ENCODE assay signal across 27 cellular contexts in genomic region chr11:72008728-72009127, GRCh38. TPM values are rescaled to one million over a fixed set of nuclear protein-coding genes. Genes with fewer than 3 reads are reported as not detected.
DNase-seq lines count a peak whose midpoint lies in the region; ATAC-seq, FAIRE-seq and TF ChIP-seq lines count a peak whose summit lies in the region.
"Had no signal": no experiment of that assay in that cellular context is flagged by ENCODE, and none has a peak within 500 bp of the region (broad histone marks: within the 10 kb centered on the region; RNA-seq: fewer than 3 reads in every experiment).

No MANE protein-coding gene starts in this region.

- CTCF ChIA-PET in GM12878 (lab: Yijun Ruan, JAX), result interaction anchor here (0.9 to 2.1 kb wide), 3 partner anchors 31 to 406 kb away, joined by 3 to 16 read pairs (median 3); no protein-coding TSS in a partner anchor

- POLR2A ChIA-PET in GM12878 (lab: Charles Lee), result no interaction called here

- no peak for TF ChIP-seq RAD21 in GM12878 (IDR thresholded peaks at IDR 0.05; ENCODE audit: insufficient read depth, low read depth, low read length)

- WGBS in GM12878 (ENCODE audit: insufficient coverage, insufficient replicate concordance, low lambda C conversion rate, missing lambda C conversion rate), result 97% methylated on average over 7 of the region's 7 CpGs

- TF ChIP-seq POLR2A in GM18951 (IDR thresholded peaks at IDR 0.05; ENCODE audit: extremely low read depth, insufficient read depth, insufficient read length), result peak; percentile 17
- TF ChIP-seq POLR2A in GM12878 (IDR thresholded peaks at IDR 0.05; ENCODE audit: low read depth, low read length), result peak; percentile 41; the same call in 1 of the 2 replicates

- no peak overlapping the region for H3K4me3 Mint-ChIP-seq in activated CD4-positive, alpha-beta T cell treated with anti-CD3 and anti-CD28 coated beads, Interleukin-2, amount 10 ng/mL, durations not matched to agents 24 days and 14 days
- H3K4me3 Mint-ChIP-seq: activated T-cell treated with anti-CD3 and anti-CD28 coated beads, Interleukin-2, amount 50 U/mL, for 4 hours had no signal

- no peak overlapping the region for H3K4me3 ChIP-seq in GM12878
- H3K4me3 ChIP-seq: ascending aorta, esophagus squamous epithelium, hepatocyte, neural progenitor cell, right lobe of liver, SJCRH30 had no signal

- no peak for FAIRE-seq in GM12878 (lab: Jason Lieb, UNC)
- FAIRE-seq: GM19239 had no signal

- RAD21 ChIA-PET in GM12878 (lab: Charles Lee; ENCODE audit: unreplicated experiment), result interaction anchor here (0.6 to 1.2 kb wide), 2 partner anchors 16 to 79 kb away, joined by 3 read pairs; no protein-coding TSS in a partner anchor

- no peak for TF ChIP-seq EP300 in GM12878 (IDR thresholded peaks at IDR 0.05; ENCODE audit: borderline replicate concordance in 1 of 2, control insufficient read depth in 1 of 2, low read depth in 2 of 2, low read length in 2 of 2)

- H3K9me3 Mint-ChIP-seq in activated CD4-positive, alpha-beta T cell treated with anti-CD3 and anti-CD28 coated beads, Interleukin-2, amount 10 ng/mL, durations not matched to agents 24 days and 14 days, result no peaks in the 10 kb centered on the region
- H3K9me3 Mint-ChIP-seq: activated T-cell treated with anti-CD3 and anti-CD28 coated beads, Interleukin-2, amount 50 U/mL, for 4 hours; neural progenitor cell had no signal

- intact Hi-C loops in activated CD4-positive, alpha-beta T cell treated with anti-CD3 and anti-CD28 coated beads, Interleukin-2, amount 10 ng/mL, durations not matched to agents 24 days and 14 days (cut with micrococcal nuclease), result no loop called here
- intact Hi-C loops in GM12878 (cut with micrococcal nuclease; ENCODE audit: unreplicated experiment), result no loop called here

- H3K27ac Mint-ChIP-seq in activated CD4-positive, alpha-beta T cell treated with anti-CD3 and anti-CD28 coated beads, Interleukin-2, amount 10 ng/mL, durations not matched to agents 24 days and 14 days, result peak overlapping the region; percentile 8
- H3K27ac Mint-ChIP-seq: neural progenitor cell had no signal

- H3K27ac ChIP-seq in GM12878 (ENCODE audit: control insufficient read depth, insufficient read depth), result no peak overlapping the region
- H3K27ac ChIP-seq: ascending aorta, esophagus squamous epithelium, hepatocyte, neural progenitor cell, right lobe of liver, SJCRH30 had no signal

- no peak overlapping the region for H3K4me2 ChIP-seq in GM12878 (ENCODE audit: control insufficient read depth, insufficient read depth)
- H3K4me2 ChIP-seq: hepatocyte, neural progenitor cell had no signal

- DNase-seq in activated CD4-positive, alpha-beta T cell treated with anti-CD3 and anti-CD28 coated beads, Interleukin-2, amount 10 ng/mL, durations not matched to agents 24 days and 14 days, result no peak
- no peak for DNase-seq in activated CD4-positive, alpha-beta T cell treated with anti-CD3 and anti-CD28 coated beads, Interleukin-2, amount 50 U/mL, for 48 hours
- DNase-seq in GM12878 (ENCODE audit: low read depth, low spot score), result no peak
- DNase-seq in omental fat pad (ENCODE audit: low spot score), result peak; percentile 0
- DNase-seq in NCI-H128 (lab: John Stamatoyannopoulos, UW; ENCODE audit: unreplicated experiment), result no peak
- DNase-seq in NCI-H187 treated with DMSO at 0.1 percent for 48 hours (lab: John Stamatoyannopoulos, UW), result no peak
- DNase-seq: activated naive CD4-positive, alpha-beta T cell treated with anti-CD3 and anti-CD28 coated beads, Interleukin-2, amount 50 U/mL, for 16 hours; activated T-cell treated with anti-CD3 and anti-CD28 coated beads, Interleukin-2, amount 50 U/mL, for 4 hours; cortex of kidney; DMS 273 treated with DMSO at 0.1 percent for 48 hours; esophagus squamous epithelium; foreskin melanocyte; HCEC 1CT; left colon; NCI-H1105; NCI-H2029 treated with DMSO at 0.1 percent for 48 hours; NCI-H2227 treated with DMSO at 0.1 percent for 48 hours; right lobe of liver; SJCRH30; stimulated activated CD4-positive, alpha-beta T cell treated with anti-CD3 and anti-CD28 coated beads, Interleukin-4, amount 100 ng/mL, for 24 hours; stimulated activated naive CD4-positive, alpha-beta T cell treated with Interleukin-2 at 50 U/mL for 16 hours had no signal

- H3K4me1 ChIP-seq in GM12878 (ENCODE audit: control insufficient read depth, insufficient read depth, low read length), result no peaks in the 10 kb centered on the region
- H3K4me1 ChIP-seq: neural progenitor cell, SJCRH30 had no signal

- 0 out of 2 replicates have a peak, but pooled peaks cover 3% of the 10 kb centered on the region for H4K20me1 ChIP-seq in GM12878 (ENCODE audit: control insufficient read depth, insufficient read depth)

- H3K27me3 ChIP-seq in GM12878 (replicated peaks in 1 of 2; ENCODE audit: control insufficient read depth in 2 of 2, insufficient read depth in 2 of 2, low read length in 1 of 2), result no peaks in the 10 kb centered on the region
- H3K27me3 ChIP-seq: ascending aorta, esophagus squamous epithelium, hepatocyte, neural progenitor cell, right lobe of liver, SJCRH30 had no signal

- TF ChIP-seq CTCF in GM12878 (IDR thresholded peaks at IDR 0.05 in 2 of 3, conservative IDR thresholded peaks at IDR 0.05 in 1 of 3; ENCODE audit: control insufficient read depth in 2 of 3, extremely low read depth in 1 of 3, insufficient read depth in 1 of 3, low read depth in 3 of 3, low read length in 3 of 3) (no peak), omental fat pad (IDR thresholded peaks at IDR 0.05) (no peak)

- H3K9me3 ChIP-seq in GM12878 (replicated peaks; ENCODE audit: control insufficient read depth, insufficient read depth, low read length), result no peaks in the 10 kb centered on the region
- H3K9me3 ChIP-seq: ascending aorta, esophagus squamous epithelium, right lobe of liver, SJCRH30 had no signal

- H3K27me3 Mint-ChIP-seq in activated CD4-positive, alpha-beta T cell treated with anti-CD3 and anti-CD28 coated beads, Interleukin-2, amount 10 ng/mL, durations not matched to agents 24 days and 14 days, result no peaks in the 10 kb centered on the region

- H3K79me2 ChIP-seq in GM12878 (ENCODE audit: control insufficient read depth, insufficient read depth, low read length), result no peaks in the 10 kb centered on the region
- H3K79me2 ChIP-seq: hepatocyte had no signal

- no peak for ATAC-seq in GM12878
- no peak for ATAC-seq in omental fat pad (ENCODE audit: low FRiP score)
- ATAC-seq in GM21723 (IDR thresholded peaks at IDR 0.05; ENCODE audit: unreplicated experiment), result no peak
- ATAC-seq: activated T-cell treated with anti-CD3 and anti-CD28 coated beads, Interleukin-2, amount 50 U/mL, for 4 hours; left colon; right lobe of liver had no signal

- no peak overlapping the region for H2AFZ ChIP-seq in GM12878 (ENCODE audit: control insufficient read depth, low read depth, low read length)
- H2AFZ ChIP-seq: hepatocyte, neural progenitor cell had no signal

- no TSS peak for BruUV-seq in GM12878 (replicated peaks; lab: Mats Ljungman, UMichigan)

- in situ Hi-C loops in GM18951 (cut with MboI; ENCODE audit: low sequenced_read_pairs, unreplicated experiment), result no loop called here
- in situ Hi-C loops in GM12878 (cut with MboI), result no loop called here

- H3K36me3 ChIP-seq in GM12878 (ENCODE audit: control insufficient read depth in 2 of 2, insufficient read depth in 2 of 2, low read length in 1 of 2), result peaks cover 42 to 69% of the 10 kb centered on the region in 2 experiments; a peak in 3 of 4 replicates
- H3K36me3 ChIP-seq: neural progenitor cell had no signal

- no peak overlapping the region for H3K9ac ChIP-seq in GM12878 (ENCODE audit: control insufficient read depth, insufficient read depth, low read length)
- H3K9ac ChIP-seq: neural progenitor cell had no signal

- SMC1A ChIA-PET in GM12878 (lab: Charles Lee; ENCODE audit: uncharacterized antibody, unreplicated experiment), result interaction anchor here (1.1 to 2.0 kb wide), 5 partner anchors 15 to 82 kb away, joined by 3 to 7 read pairs (median 4); no protein-coding TSS in a partner anchor

- H3K4me1 Mint-ChIP-seq in activated CD4-positive, alpha-beta T cell treated with anti-CD3 and anti-CD28 coated beads, Interleukin-2, amount 10 ng/mL, durations not matched to agents 24 days and 14 days, result peaks cover 3% of the 10 kb centered on the region
- H3K4me1 Mint-ChIP-seq: neural progenitor cell had no signal

- peaks cover 60% of the 10 kb centered on the region for H3K36me3 Mint-ChIP-seq in activated CD4-positive, alpha-beta T cell treated with anti-CD3 and anti-CD28 coated beads, Interleukin-2, amount 10 ng/mL, durations not matched to agents 24 days and 14 days (ENCODE audit: low read depth)

TF ChIP-seq in GM12878, 131 proteins besides CTCF, POLR2A, EP300 and RAD21 (continues in another document):
- no peak for TF ChIP-seq USF2 (IDR thresholded peaks at IDR 0.05; ENCODE audit: borderline replicate concordance, low read depth, low read length)

RNA-seq across cellular contexts. Expression of gene IL18BP, which starts 10.0 kb away (rescaled TPM):
- total RNA-seq in activated CD4-positive, alpha-beta T cell treated with anti-CD3 and anti-CD28 coated beads, Interleukin-2, amount 10 ng/mL, durations not matched to agents 24 days and 14 days, result 15.0 and 19.9 TPM in 2 replicates
- total RNA-seq in GM12878 (2013; cell fraction: nucleolus; rRNA removed), result 42.0 and 53.6 TPM in 2 replicates
- total RNA-seq in GM12878 (2014; rRNA removed) (4.9 and 5.5 TPM in 2 replicates), GM12878 (2014; rRNA removed; fragmentation: Illumina TruSeq; extraction: Trizol) (5.0 and 5.9 TPM in 2 replicates), GM12878 (2021) (16.3 and 19.0 TPM in 2 replicates), omental fat pad (10 to 100 TPM in 2 of 4 donors, 1 to 10 TPM in 2; 4.1 to 16.7 (median 10.8) TPM)
- 15.3 TPM for polyA plus RNA-seq in GM12878 (2011; ENCODE audit: low read depth)
- polyA plus RNA-seq in GM12878 (2011; rRNA removed) (9.2 and 11.8 TPM in 2 replicates), GM12878 (2014; fragmentation: Illumina TruSeq; extraction: Trizol) (13.7 and 15.9 TPM in 2 replicates), GM12878 (2014; fragmentation: Nextera tagmentation; extraction: Ambion mirVana) (1 to 10 TPM; 2.6 to 3.5 TPM), GM12878 (2014; rRNA removed) (18.1 and 23.4 TPM in 2 replicates), GM12878 (2016; fragmentation: Nextera tagmentation; extraction: Ambion mirVana) (10 to 100 TPM; 10.2 to 11.1 TPM)
- 6.1 and 7.4 TPM in 2 replicates for polyA plus RNA-seq in GM12878 (2011; cell fraction: cytosol; rRNA removed)
- 88.6 and 89.9 TPM in 2 replicates for polyA plus RNA-seq in GM12878 (2011; cell fraction: nucleus; rRNA removed)
- 14.2 and 16.9 TPM in 2 replicates for polyA plus RNA-seq in GM12878 (2012)
- polyA minus RNA-seq in GM12878 (2011; rRNA and poly(A)+ RNA removed), result 14.6 and 16.2 TPM in 2 replicates
- 2.2 and 2.3 TPM in 2 replicates for polyA minus RNA-seq in GM12878 (2011; cell fraction: cytosol; rRNA and poly(A)+ RNA removed)
- polyA minus RNA-seq in GM12878 (2011; cell fraction: nucleus; rRNA and poly(A)+ RNA removed), result 14.4 and 21.9 TPM in 2 replicates
